Comparison of ENCODE assay signal across 9 cellular contexts in the genomic region with DNA sequence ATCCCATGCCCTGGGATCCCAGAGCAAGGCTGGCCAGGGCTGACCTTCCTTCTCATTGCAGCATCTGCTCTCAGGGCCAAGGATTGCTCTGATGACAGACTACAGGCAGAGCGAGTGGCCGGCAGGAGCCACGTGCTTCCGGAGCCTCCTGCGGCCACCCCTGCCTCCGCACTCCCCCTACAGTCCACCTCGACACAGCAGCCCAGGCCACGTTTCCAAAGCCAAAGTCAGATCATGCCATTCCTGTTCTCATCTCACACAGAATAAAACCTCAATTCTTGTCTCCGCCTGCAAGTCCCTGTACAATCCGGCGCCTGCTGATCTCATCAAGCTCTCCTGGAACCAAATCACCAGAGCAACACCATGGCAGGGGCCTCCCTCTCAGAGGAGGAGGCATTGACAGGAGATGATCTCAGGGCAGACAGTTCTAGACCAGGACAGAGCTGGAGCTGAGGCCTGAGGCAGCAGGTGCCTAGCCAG. TPM values are rescaled to one million over a fixed set of nuclear protein-coding genes. Genes with fewer than 3 reads are reported as not detected.
DNase-seq lines count a peak whose midpoint lies in the region; ATAC-seq and TF ChIP-seq lines count a peak whose summit lies in the region.
"Had no signal": no experiment of that assay in that cellular context is flagged by ENCODE, and none has a peak within 500 bp of the region (broad histone marks: within the 10 kb centered on the region; RNA-seq: fewer than 3 reads in every experiment).

No MANE protein-coding gene starts in this region.

- no peaks in the 10 kb centered on the region for H4K20me1 ChIP-seq in hepatocyte (ENCODE audit: insufficient read depth, poor library complexity, severe bottlenecking)

- H3K9me3 ChIP-seq in hepatocyte (ENCODE audit: low read depth), result no peaks in the 10 kb centered on the region

- DNase-seq in G401 (ENCODE audit: low spot score) (peak; percentile 46), LHCN-M2 (ENCODE audit: low read depth) (peak; percentile 68), anterior cingulate cortex (lab: John Stamatoyannopoulos, UW) (peak in 44 of 58 donors; percentile 15 to 75 (median 50)), hepatocyte (ENCODE audit: low spot score) (peak; percentile 91), retinal pigment epithelial cell (ENCODE audit: low read depth) (no peak), SIG-M5 treated with dmso at 0.1 percent for 504 hours (lab: John Stamatoyannopoulos, UW; ENCODE audit: unreplicated experiment) (no peak), GDM1 (lab: John Stamatoyannopoulos, UW) (no peak)

- H3K9me2 ChIP-seq in hepatocyte (replicated peaks; ENCODE audit: insufficient read depth), result no peaks in the 10 kb centered on the region

- in situ Hi-C loops in G401 (cut with HindIII; ENCODE audit: low sequenced_read_pairs), result no loop called here

- no peak overlapping the region for H3K27ac ChIP-seq in hepatocyte

- no peak overlapping the region for H2AFZ ChIP-seq in hepatocyte

- no peak overlapping the region for H3K4me2 ChIP-seq in hepatocyte

- peak; percentile 47 for ATAC-seq in GM21786 (IDR thresholded peaks at IDR 0.05; ENCODE audit: unreplicated experiment)

- 10% methylated on average over 11 of the region's 11 CpGs for WGBS in hepatocyte (ENCODE audit: low lambda C conversion rate, missing lambda C conversion rate)

- H3K4me3 ChIP-seq in hepatocyte (no peak overlapping the region), retinal pigment epithelial cell (ENCODE audit: low read length) (no peak overlapping the region)

- no peaks in the 10 kb centered on the region for H3K4me1 ChIP-seq in hepatocyte (ENCODE audit: insufficient read depth)

- no peaks in the 10 kb centered on the region for H3K79me2 ChIP-seq in hepatocyte

- no peaks in the 10 kb centered on the region for H3K36me3 ChIP-seq in hepatocyte (replicated peaks; ENCODE audit: insufficient read depth, low read depth)

- TF ChIP-seq CTCF in hepatocyte (IDR thresholded peaks at IDR 0.05; ENCODE audit: poor library complexity) (peak; percentile 73), retinal pigment epithelial cell (conservative IDR thresholded peaks at IDR 0.05; ENCODE audit: low read depth, low read length) (peak; percentile 88)

- no peaks in the 10 kb centered on the region for H3K27me3 ChIP-seq in hepatocyte

RNA-seq across cellular contexts. Expression of a gene that starts 20.9 kb away (rescaled TPM):
- not detected in 2 replicates for total RNA-seq in G401 (2014; rRNA removed; shearing (Covaris generic))
- not detected in 2 replicates for total RNA-seq in LHCN-M2 (2014; rRNA removed)
- not detected for polyA plus RNA-seq in LHCN-M2 (2012)
- total RNA-seq in hepatocyte, result 14.4 and 14.9 TPM in 2 replicates
- polyA plus RNA-seq in hepatocyte, result 41.8 and 71.5 TPM in 2 replicates
- total RNA-seq: T-helper 1 cell treated with Interleukin-12 subunit alpha and Interleukin-12 subunit beta and Interleukin-4 antibody, amounts not matched to agents 30 ng/mL and 1 ng/mL, for 36 hours had no signal

RNA-seq across cellular contexts. Expression of a gene that starts 23.1 kb away (rescaled TPM):
- 32.8 and 71.4 TPM in 2 replicates for total RNA-seq in G401 (2014; rRNA removed; shearing (Covaris generic))
- total RNA-seq in LHCN-M2 (2014; rRNA removed) (27.3 and 31.7 TPM in 2 replicates), hepatocyte (30.9 and 62.9 TPM in 2 replicates)
- 28.8 TPM for polyA plus RNA-seq in LHCN-M2 (2012)
- polyA plus RNA-seq in hepatocyte, result 42.0 and 43.6 TPM in 2 replicates

RNA-seq across cellular contexts. Expression of a gene that starts 45.9 kb away (rescaled TPM):
- total RNA-seq in G401 (2014; rRNA removed; shearing (Covaris generic)), result 11.0 and 38.4 TPM in 2 replicates
- total RNA-seq in LHCN-M2 (2014; rRNA removed), result 9.1 and 9.6 TPM in 2 replicates
- polyA plus RNA-seq in LHCN-M2 (2012), result 6.3 TPM
- 65.7 and 94.2 TPM in 2 replicates for total RNA-seq in hepatocyte
- 193 and 289 TPM in 2 replicates for polyA plus RNA-seq in hepatocyte

Comparison
In these comparisons a context has a peak if more than half of its experiments do, and no peak if none do; other contexts are left out.
1. DNase-seq: peak in G401 (single experiment), LHCN-M2 (single experiment), anterior cingulate cortex (44 of 58) and hepatocyte (single experiment); none in retinal pigment epithelial cell (single experiment), SIG-M5 treated with dmso at 0.1 percent for 504 hours (single experiment) and GDM1 (single experiment).
2. RNA of a gene that starts 20.9 kb away (total RNA-seq): 14.4 to 14.9 TPM in hepatocyte; not detected in G401 and not detected in LHCN-M2; every median in the first group is over 10 times any median in the second.